Comparison of ENCODE assay signal across 18 cellular contexts in the genomic region with DNA sequence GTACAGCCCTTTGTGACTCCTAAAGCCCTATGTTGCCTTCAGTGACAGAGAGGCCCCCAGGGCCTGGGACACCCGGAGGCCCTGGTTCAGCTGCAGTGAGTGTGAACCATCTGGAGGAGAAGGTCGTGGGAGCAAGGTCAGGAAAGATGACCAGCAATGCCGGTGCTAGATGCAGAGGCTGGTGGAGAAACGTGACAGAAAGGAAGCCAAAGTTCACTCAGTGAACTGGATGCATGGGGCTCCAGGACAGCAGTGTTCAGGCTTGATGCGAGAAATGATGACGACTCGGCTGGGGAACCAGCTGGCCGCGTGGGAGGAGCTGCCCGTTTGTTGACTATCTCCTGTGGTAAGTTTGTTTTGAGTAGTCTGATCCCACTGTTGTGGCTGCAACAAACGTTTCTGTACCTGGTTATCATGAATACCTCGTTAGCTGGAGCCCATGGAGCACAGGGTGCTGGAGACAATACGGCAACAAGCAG. TPM values are rescaled to one million over a fixed set of nuclear protein-coding genes. Genes with fewer than 3 reads are reported as not detected.
DNase-seq lines count a peak whose midpoint lies in the region; ATAC-seq and TF ChIP-seq lines count a peak whose summit lies in the region.
"Had no signal": no experiment of that assay in that cellular context is flagged by ENCODE, and none has a peak within 500 bp of the region (broad histone marks: within the 10 kb centered on the region; RNA-seq: fewer than 3 reads in every experiment).

No MANE protein-coding gene starts in this region.

- H3K9me3 ChIP-seq in right atrium auricular region (no peaks in the 10 kb centered on the region), body of pancreas (no peaks in the 10 kb centered on the region)

- 55 to 65% methylated on average over 12 to 13 of the region's 13 CpGs for WGBS in body of pancreas, 2 donors

- DNase-seq in Right ventricle myocardium superior (peak; percentile 49), right atrium auricular region (ENCODE audit: low spot score) (no peak), body of pancreas (peak in 1 of 4 donors; percentile 19), left lobe of liver (ENCODE audit: low spot score) (peak; percentile 78), left colon (no peak)
- DNase-seq in effector CD8-positive, alpha-beta T cell (lab: John Stamatoyannopoulos, UW) = no peak
- DNase-seq: activated CD4-positive, alpha-beta T cell treated with anti-CD3 and anti-CD28 coated beads for 4 hours; activated naive CD4-positive, alpha-beta T cell treated with anti-CD3 and anti-CD28 coated beads for 36 hours; CD4-positive, alpha-beta memory T cell; cortex of kidney; immature natural killer cell; NCI-H146; NCI-H526; occipital lobe; stimulated activated CD4-positive, alpha-beta T cell treated with anti-CD3 and anti-CD28 coated beads, Interleukin-4, amount 100 ng/mL, for 4 hours; stimulated activated CD8-positive, alpha-beta memory T cell treated with anti-CD3 and anti-CD28 coated beads, Interleukin-4, amount 100 ng/mL, for 48 hours had no signal

- no peak overlapping the region for H3K27ac ChIP-seq in right atrium auricular region
- H3K27ac ChIP-seq in body of pancreas = no peak overlapping the region

- no peaks in the 10 kb centered on the region for H3K36me3 ChIP-seq in right atrium auricular region
- no peaks in the 10 kb centered on the region for H3K36me3 ChIP-seq in body of pancreas (replicated peaks in 1 of 2; ENCODE audit: insufficient read depth in 1 of 2, low read depth in 2 of 2)

- intact Hi-C loops in Right ventricle myocardium superior (cut with DNase I) (no loop called here), body of pancreas (cut with DNase I) (no loop called here), left colon (cut with DNase I, micrococcal nuclease) (no loop called here)

- H3K27me3 ChIP-seq in right atrium auricular region (no peaks in the 10 kb centered on the region), body of pancreas (no peaks in the 10 kb centered on the region)

- H3K4me3 ChIP-seq in right atrium auricular region = no peak overlapping the region
- H3K4me3 ChIP-seq in body of pancreas = no peak overlapping the region

- H3K4me1 ChIP-seq in right atrium auricular region = no peaks in the 10 kb centered on the region
- no peaks in the 10 kb centered on the region for H3K4me1 ChIP-seq in body of pancreas

- peak; percentile 46 for ATAC-seq in Right ventricle myocardium superior (ENCODE audit: poor library complexity)
- peak; percentile 21 for ATAC-seq in body of pancreas
- ATAC-seq in left lobe of liver = peak; percentile 96
- ATAC-seq in left colon = no peak
- ATAC-seq in HG03439 (IDR thresholded peaks at IDR 0.05; ENCODE audit: unreplicated experiment) = no peak
- no peak for ATAC-seq in HG02798 (IDR thresholded peaks at IDR 0.05; ENCODE audit: poor library complexity, unreplicated experiment)

- no peak for TF ChIP-seq CTCF in right atrium auricular region (IDR thresholded peaks at IDR 0.05)
- no peak for TF ChIP-seq CTCF in body of pancreas (IDR thresholded peaks at IDR 0.05)

- TF ChIP-seq POLR2A in body of pancreas (IDR thresholded peaks at IDR 0.05) = no peak

RNA-seq across cellular contexts. Expression of gene MKRN1, which starts 54.1 kb away (rescaled TPM):
- total RNA-seq in Right ventricle myocardium superior (94.7 TPM), right atrium auricular region (10 to 100 TPM; 65.9 to 67.2 TPM), body of pancreas (10 to 100 TPM; 29.7 to 46.2 TPM), left lobe of liver (39.6 TPM), left colon (100 to 1,000 TPM; 192 to 233 TPM)

Comparison
In these comparisons a context has a peak if more than half of its experiments do, and no peak if none do; other contexts are left out.
1. DNase-seq: peak in Right ventricle myocardium superior (single experiment) and left lobe of liver (single experiment); none in right atrium auricular region (single experiment), left colon (0 of 2) and effector CD8-positive, alpha-beta T cell (single experiment).
2. ATAC-seq: peak in Right ventricle myocardium superior (single experiment), body of pancreas (single experiment) and left lobe of liver (single experiment); none in left colon (single experiment), HG03439 (single experiment) and HG02798 (single experiment).